ENCODE assay signal across 1 cellular context in the genomic region with DNA sequence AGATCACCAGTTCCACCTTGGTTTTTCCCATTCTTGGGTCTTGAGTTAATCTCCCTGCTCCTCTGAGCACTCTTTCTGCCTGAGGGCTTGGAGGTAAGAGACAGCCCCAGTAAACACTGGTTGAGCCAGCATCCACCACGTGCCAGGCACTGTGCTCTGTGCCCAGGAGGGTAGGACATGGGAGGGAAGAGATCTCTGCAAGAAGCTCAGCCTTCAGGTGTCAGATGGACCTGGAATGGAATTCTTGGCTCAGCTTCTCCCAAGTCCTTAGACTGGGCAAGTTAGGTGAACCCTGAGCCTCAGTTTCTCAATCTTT.
TF ChIP-seq lines count a peak whose summit lies in the region.

No MANE protein-coding gene starts in this region.

TF ChIP-seq in H1, 55 proteins besides CTCF, POLR2A, EP300 and RAD21:
- no peak for TF ChIP-seq TBP (IDR thresholded peaks at IDR 0.05; ENCODE audit: low read depth, low read length)
- TF ChIP-seq CEBPB (IDR thresholded peaks at IDR 0.05; ENCODE audit: low read depth, low read length), result no peak
- TF ChIP-seq, protein P1, sequence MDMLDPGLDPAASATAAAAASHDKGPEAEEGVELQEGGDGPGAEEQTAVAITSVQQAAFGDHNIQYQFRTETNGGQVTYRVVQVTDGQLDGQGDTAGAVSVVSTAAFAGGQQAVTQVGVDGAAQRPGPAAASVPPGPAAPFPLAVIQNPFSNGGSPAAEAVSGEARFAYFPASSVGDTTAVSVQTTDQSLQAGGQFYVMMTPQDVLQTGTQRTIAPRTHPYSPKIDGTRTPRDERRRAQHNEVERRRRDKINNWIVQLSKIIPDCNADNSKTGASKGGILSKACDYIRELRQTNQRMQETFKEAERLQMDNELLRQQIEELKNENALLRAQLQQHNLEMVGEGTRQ (IDR thresholded peaks at IDR 0.05; ENCODE audit: low read length), result no peak
- TF ChIP-seq POLR2AphosphoS5 (IDR thresholded peaks at IDR 0.05; ENCODE audit: low read depth, low read length), result peak; percentile 49; the same call in 1 of the 2 replicates
